10 cellular contexts compared by ENCODE assay signal in genomic region chr6:105317607-105318533, GRCh38.
DNase-seq lines count a peak whose midpoint lies in the region; ATAC-seq and TF ChIP-seq lines count a peak whose summit lies in the region.
"Had no signal": no experiment of that assay in that cellular context is flagged by ENCODE, and none has a peak within 500 bp of the region (broad histone marks: within the 10 kb centered on the region; RNA-seq: fewer than 3 reads in every experiment).

No MANE protein-coding gene starts in this region.

- no peaks in the 10 kb centered on the region for H3K79me2 ChIP-seq in PC-9 (ENCODE audit: low read depth)

- intact Hi-C loops in heart left ventricle (cut with DNase I) (loop anchor here in 2 of 10 donors (5.0 kb wide), 1 partner anchor 84 kb away; the partner anchor contains the start of gene PREP (in 2 of the 2)), right cardiac atrium (cut with DNase I) (no loop called here), PC-9 (cut with micrococcal nuclease; ENCODE audit: unreplicated experiment) (loop anchor here (1.0 to 5.0 kb wide), 2 partner anchors 85 to 104 kb away; partner anchors contain the start of gene PREP), thyroid gland (cut with DNase I) (no loop called here)

- H3K4me3 ChIP-seq in heart left ventricle (no peak overlapping the region), right cardiac atrium (ENCODE audit: low read length) (no peak overlapping the region), PC-9 (no peak overlapping the region), foreskin fibroblast (ENCODE audit: low read depth in 1 of 2, low read length in 2 of 2) (no peak overlapping the region), thyroid gland (replicated peaks in 1 of 3) (no peak overlapping the region)

- peak in 8 of 12 donors; percentile 11 to 38 (median 30) for TF ChIP-seq CTCF in heart left ventricle (IDR thresholded peaks at IDR 0.05)
- TF ChIP-seq CTCF in PC-9 (conservative IDR thresholded peaks at IDR 0.05): peak; percentile 82
- peak; percentile 19 for TF ChIP-seq CTCF in foreskin fibroblast (IDR thresholded peaks at IDR 0.05; ENCODE audit: low read depth, low read length)
- TF ChIP-seq CTCF in thyroid gland (IDR thresholded peaks at IDR 0.05): peak in 5 of 6 experiments; percentile 46 to 61 (median 52)

- no peak overlapping the region for H3K4me2 ChIP-seq in PC-9

- no peak overlapping the region for H2AFZ ChIP-seq in PC-9

- H3K9me2 ChIP-seq in PC-9 (ENCODE audit: insufficient read depth): no peaks in the 10 kb centered on the region

- 95 to 97% (median 96%) methylated on average over 6 of the region's 6 CpGs for WGBS in heart left ventricle, 4 donors
- WGBS in right cardiac atrium: 98% methylated on average over 6 of the region's 6 CpGs
- 94 to 97% methylated on average over 6 of the region's 6 CpGs for WGBS in thyroid gland, 2 donors

- H3K36me3 ChIP-seq in heart left ventricle (peaks cover 0 to 63% (median 28%) of the 10 kb centered on the region in 9 donors), PC-9 (ENCODE audit: low read depth) (peaks cover 15% of the 10 kb centered on the region; the same call in 1 of the 2 replicates), thyroid gland (peaks cover 5 to 6% of the 10 kb centered on the region in 2 donors)

- CTCF ChIA-PET in PC-9 (lab: Charles Lee): interaction anchor here (0.5 to 1.7 kb wide), 3 partner anchors 9 to 1198 kb away, joined by 4 read pairs; no protein-coding TSS in a partner anchor

- no TSS peak for BruUV-seq in PC-9 (replicated peaks; lab: Mats Ljungman, UMichigan)

- H3K9me3 ChIP-seq in heart left ventricle: no peaks in the 10 kb centered on the region
- no peaks in the 10 kb centered on the region for H3K9me3 ChIP-seq in right cardiac atrium (ENCODE audit: control insufficient read depth, low read length)
- no peaks in the 10 kb centered on the region for H3K9me3 ChIP-seq in PC-9 (ENCODE audit: insufficient read depth, low read depth)
- no peaks in the 10 kb centered on the region for H3K9me3 ChIP-seq in thyroid gland

- H3K4me1 ChIP-seq in heart left ventricle (peaks cover 0 to 11% (median 0%) of the 10 kb centered on the region in 12 donors), right cardiac atrium (ENCODE audit: control insufficient read depth, insufficient read depth, low read length) (no peaks in the 10 kb centered on the region), PC-9 (replicated peaks; ENCODE audit: insufficient read depth) (no peaks in the 10 kb centered on the region), thyroid gland (no peaks in the 10 kb centered on the region)

- H4K20me1 ChIP-seq in PC-9 (ENCODE audit: insufficient read depth): no peaks in the 10 kb centered on the region

- H3F3A ChIP-seq in PC-9 (ENCODE audit: insufficient read depth, low read depth): no peaks in the 10 kb centered on the region

- POLR2A ChIA-PET in PC-9 (lab: Charles Lee; ENCODE audit: unreplicated experiment): interaction anchor here (0.5 to 0.7 kb wide), 3 partner anchors 9 to 1008 kb away, joined by 3 to 5 read pairs (median 4); no protein-coding TSS in a partner anchor

- H3K27ac ChIP-seq in heart left ventricle (no peak overlapping the region), right cardiac atrium (ENCODE audit: low read length) (no peak overlapping the region), PC-9 (no peak overlapping the region), thyroid gland (no peak overlapping the region)

- ATAC-seq in heart left ventricle (no peak), right cardiac atrium (no peak), GM21360 (IDR thresholded peaks at IDR 0.05; ENCODE audit: unreplicated experiment) (no peak)

- DNase-seq in heart left ventricle (no peak), right cardiac atrium (no peak), PC-9 (peak; percentile 24 to 44), foreskin fibroblast (no peak), thyroid gland (peak; percentile 48 to 61), NCI-H128 (lab: John Stamatoyannopoulos, UW; ENCODE audit: unreplicated experiment) (no peak)
- no peak for DNase-seq in activated naive CD4-positive, alpha-beta T cell treated with anti-CD3 and anti-CD28 coated beads, Interleukin-2, amount 50 U/mL, for 16 hours
- DNase-seq: activated T-cell treated with anti-CD3 and anti-CD28 coated beads, Interleukin-2, amount 50 U/mL, for 1 hour; stimulated activated CD4-positive, alpha-beta T cell treated with anti-CD3 and anti-CD28 coated beads, Interleukin-4, amount 100 ng/mL, for 4 hours had no signal

- H3K27me3 ChIP-seq in heart left ventricle (no peaks in the 10 kb centered on the region), right cardiac atrium (ENCODE audit: control insufficient read depth, insufficient read depth) (no peaks in the 10 kb centered on the region), PC-9 (ENCODE audit: insufficient read depth, low read depth) (no peaks in the 10 kb centered on the region), thyroid gland (no peaks in the 10 kb centered on the region)

- TF ChIP-seq POLR2A in heart left ventricle (IDR thresholded peaks at IDR 0.05) (no peak), thyroid gland (IDR thresholded peaks at IDR 0.05) (no peak)

Comparison
In these comparisons a context has a peak if more than half of its experiments do, and no peak if none do; other contexts are left out.
1. DNase-seq: peak in PC-9 (2 of 2) and thyroid gland (2 of 2); none in heart left ventricle (0 of 5), right cardiac atrium (0 of 3), foreskin fibroblast (0 of 2), activated naive CD4-positive, alpha-beta T cell treated with anti-CD3 and anti-CD28 coated beads, Interleukin-2, amount 50 U/mL, for 16 hours (single experiment) and NCI-H128 (single experiment).
2. CTCF ChIP-seq: peak in every context shown above with its lines; median percentile 82 in PC-9; 52 in thyroid gland; 30 in heart left ventricle; 19 in foreskin fibroblast.